Comparison of ENCODE assay signal across 7 cellular contexts in genomic region chr2:57045236-57045635, GRCh38.
"Had no signal": no experiment of that assay in that cellular context is flagged by ENCODE, and none has a peak within 500 bp of the region (broad histone marks: within the 10 kb centered on the region; RNA-seq: fewer than 3 reads in every experiment).

No MANE protein-coding gene starts in this region.

- H3K4me3 Mint-ChIP-seq: H9 had no signal

- ATAC-seq: K562 had no signal

- H3K27ac ChIP-seq: GM23248 had no signal

- H3K9ac ChIP-seq: GM23248 had no signal

- H3K9me3 Mint-ChIP-seq: H9 had no signal

- H3K4me3 ChIP-seq: GM23248, K562 had no signal

- DNase-seq: GM23248, GOT3, H9, HCEC 1CT, IMR-90, KG1 had no signal
